8 cellular contexts compared by ENCODE assay signal in genomic region chr1:155977607-155978324, GRCh38. TPM values are rescaled to one million over a fixed set of nuclear protein-coding genes. Genes with fewer than 3 reads are reported as not detected.
DNase-seq lines count a peak whose midpoint lies in the region; ATAC-seq and TF ChIP-seq lines count a peak whose summit lies in the region.

No MANE protein-coding gene starts in this region.

- H3K4me1 ChIP-seq in RWPE2 (ENCODE audit: insufficient read depth, poor library complexity, severe bottlenecking) = peaks cover 51% of the 10 kb centered on the region
- peaks cover 63 to 92% (median 81%) of the 10 kb centered on the region in 6 donors for H3K4me1 ChIP-seq in spleen

- DNase-seq in DMS53 (lab: John Stamatoyannopoulos, UW) = peak; percentile 63
- no peak for DNase-seq in DMS53 treated with DMSO at 0.1 percent for 48 hours (lab: John Stamatoyannopoulos, UW; ENCODE audit: unreplicated experiment)
- no peak for DNase-seq in RWPE2 (ENCODE audit: low spot score)
- no peak for DNase-seq in spleen

- peaks cover 66% of the 10 kb centered on the region for H3K36me3 ChIP-seq in RWPE2 (ENCODE audit: low read depth)
- peaks cover 0 to 35% (median 0%) of the 10 kb centered on the region in 6 donors for H3K36me3 ChIP-seq in spleen

- ATAC-seq in RWPE2 (ENCODE audit: low read depth) = peak; percentile 5
- ATAC-seq in GM21737 (IDR thresholded peaks at IDR 0.05; ENCODE audit: unreplicated experiment) = no peak
- ATAC-seq in GM19452 (IDR thresholded peaks at IDR 0.05; ENCODE audit: unreplicated experiment) = no peak

- intact Hi-C loops in spleen (cut with DNase I; ENCODE audit: low total_unique reads) = no loop called here

- no peaks in the 10 kb centered on the region for H3K27me3 ChIP-seq in RWPE2 (ENCODE audit: insufficient read depth, poor library complexity, severe bottlenecking)
- no peaks in the 10 kb centered on the region for H3K27me3 ChIP-seq in spleen (replicated peaks in 1 of 7)

- WGBS in adipose tissue, 3 donors = 0 to 2% (median 1%) methylated on average over 45 to 53 of the region's 53 CpGs
- 0 to 1% (median 1%) methylated on average over 45 to 53 of the region's 53 CpGs for whole genome bisulfite sequencing in spleen, 5 donors

- TF ChIP-seq CTCF in RWPE2 (IDR thresholded peaks at IDR 0.05; ENCODE audit: poor library complexity, severe bottlenecking) (no peak), spleen (IDR thresholded peaks at IDR 0.05 in 8 of 11, conservative IDR thresholded peaks at IDR 0.05 in 3 of 11) (no peak)

- H3K9me3 ChIP-seq in RWPE2 (ENCODE audit: severe bottlenecking) (no peaks in the 10 kb centered on the region), spleen (no peaks in the 10 kb centered on the region)

- H3K4me3 ChIP-seq in RWPE2 (ENCODE audit: severe bottlenecking) = peak overlapping the region; percentile 61
- H3K4me3 ChIP-seq in iPS-11a (ENCODE audit: low read depth, low read length) = peak overlapping the region; percentile 86
- H3K4me3 ChIP-seq in spleen = peak overlapping the region; percentile 75 to 98 (median 90)

- TF ChIP-seq POLR2A in spleen (IDR thresholded peaks at IDR 0.05) = no peak

- H3K27ac ChIP-seq in RWPE2 (ENCODE audit: poor library complexity, severe bottlenecking) (peak overlapping the region; percentile 96), adipose tissue (ENCODE audit: low read depth, low read length) (peak overlapping the region; percentile 93), spleen (peak overlapping the region; percentile 95 to 99 (median 98))

RNA-seq across cellular contexts. Expression of gene ARHGEF2, which starts 0.6 kb away (rescaled TPM):
- polyA plus RNA-seq in adipose tissue (10 to 100 TPM; 10.0 to 67.3 (median 60.8) TPM), spleen (10 to 100 TPM; 45.1 to 83.0 (median 63.4) TPM)
- total RNA-seq in spleen = 100 to 1,000 TPM; 129 to 228 (median 192) TPM

RNA-seq across cellular contexts. Expression of gene RXFP4, which starts 36.3 kb away (rescaled TPM):
- polyA plus RNA-seq in adipose tissue (under 1 TPM in 1 of 3 donors, not detected in 2; 0.07 TPM), spleen (under 1 TPM in 1 of 3 donors, not detected in 2; 0.06 TPM)
- under 1 TPM in 1 of 7 donors, not detected in 6; 0.88 TPM for total RNA-seq in spleen

RNA-seq across cellular contexts. Expression of gene SSR2, which starts 43.0 kb away (rescaled TPM):
- polyA plus RNA-seq in adipose tissue = 100 to 1,000 TPM; 221 to 387 (median 237) TPM
- 100 to 1,000 TPM; 152 to 254 (median 183) TPM for total RNA-seq in spleen
- polyA plus RNA-seq in spleen = 100 to 1,000 TPM; 198 to 291 (median 224) TPM

RNA-seq across cellular contexts. Expression of gene KHDC4, which starts 43.6 kb away (rescaled TPM):
- polyA plus RNA-seq in adipose tissue = 10 to 100 TPM; 14.9 to 16.6 (median 15.2) TPM
- 10 to 100 TPM; 43.2 to 70.5 (median 59.3) TPM for total RNA-seq in spleen
- polyA plus RNA-seq in spleen = 10 to 100 TPM; 24.9 to 33.8 (median 29.3) TPM
